In genomic region chr2:186716899-186717811, GRCh38 we compare ENCODE assay signal across 16 cellular contexts. TPM values are rescaled to one million over a fixed set of nuclear protein-coding genes. Genes with fewer than 3 reads are reported as not detected.
DNase-seq lines count a peak whose midpoint lies in the region; ATAC-seq and TF ChIP-seq lines count a peak whose summit lies in the region.
"Had no signal": no experiment of that assay in that cellular context is flagged by ENCODE, and none has a peak within 500 bp of the region (broad histone marks: within the 10 kb centered on the region; RNA-seq: fewer than 3 reads in every experiment).

No MANE protein-coding gene starts in this region.

- peak overlapping the region; percentile 28 for H4K8ac ChIP-seq in mesendoderm (ENCODE audit: low read depth, low read length)

- H3K9me3 ChIP-seq in AG04450 (ENCODE audit: control insufficient read depth, insufficient read depth, low read length), result no peaks in the 10 kb centered on the region
- H3K9me3 ChIP-seq: colonic mucosa, tibial nerve had no signal

- no peaks in the 10 kb centered on the region for H3K4me1 ChIP-seq in mesendoderm (ENCODE audit: control insufficient read depth, low read depth, low read length)
- H3K4me1 ChIP-seq: colonic mucosa, tibial nerve had no signal

- POLR2A ChIA-PET in AG04450 (lab: Yijun Ruan, JAX), result no interaction called here

- no peak overlapping the region for H2AK5ac ChIP-seq in mesendoderm (ENCODE audit: low read length)

- TF ChIP-seq CTCF in AG04450 (IDR thresholded peaks at IDR 0.05; ENCODE audit: low read depth, low read length), result no peak

- DNase-seq in AG04450 (ENCODE audit: low read depth, low spot score) (peak; percentile 23), LHCN-M2 (ENCODE audit: low read depth) (peak; percentile 10), cerebellar cortex (ENCODE audit: low spot score) (peak; percentile 57), mesendoderm (peak; percentile 22), NCI-H774 (lab: John Stamatoyannopoulos, UW) (no peak)
- no peak for DNase-seq in activated CD4-positive, alpha-beta T cell treated with anti-CD3 and anti-CD28 coated beads, Interleukin-2, amount 50 U/mL, for 48 hours
- no peak for DNase-seq in stimulated activated CD4-positive, alpha-beta T cell treated with anti-CD3 and anti-CD28 coated beads, Interleukin-2, amount 100 ng/mL, for 24 hours
- DNase-seq: activated CD4-positive, alpha-beta T cell treated with anti-CD3 and anti-CD28 coated beads for 48 hours; activated T-cell treated with anti-CD3 and anti-CD28 coated beads, Interleukin-2, amount 50 U/mL, for 4 hours; colonic mucosa; erythroblast; midbrain; NCI-H526 treated with DMSO at 0.1 percent for 48 hours; T-helper 2 cell had no signal

- CTCF ChIA-PET in AG04450 (lab: Charles Lee), result no interaction called here

- no peaks in the 10 kb centered on the region for H3K79me1 ChIP-seq in mesendoderm (ENCODE audit: low read length)

- WGBS in mesendoderm (ENCODE audit: extremely low coverage, insufficient coverage, low lambda C conversion rate), result no CpG with 5 or more reads among the region's 4 CpGs

- H2BK15ac ChIP-seq in mesendoderm (replicated peaks; ENCODE audit: low read depth), result no peak overlapping the region

- H2BK120ac ChIP-seq in mesendoderm (ENCODE audit: low read depth, low read length), result no peak overlapping the region

- no peak overlapping the region for H3K4me2 ChIP-seq in mesendoderm (ENCODE audit: low read length)

- H3K9ac ChIP-seq in mesendoderm (ENCODE audit: low read length), result no peak overlapping the region

- no peaks in the 10 kb centered on the region for H3K79me2 ChIP-seq in mesendoderm (ENCODE audit: control insufficient read depth, insufficient read depth, low read length)

- H3K36me3 ChIP-seq in mesendoderm (ENCODE audit: control insufficient read depth, insufficient read depth, low read length), result no peaks in the 10 kb centered on the region
- H3K36me3 ChIP-seq: colonic mucosa, tibial nerve had no signal

- H3K4me3 ChIP-seq in AG04450 (ENCODE audit: low read depth, low read length) (no peak overlapping the region), mesendoderm (ENCODE audit: low read length) (no peak overlapping the region)
- H3K4me3 ChIP-seq: colonic mucosa, tibial nerve had no signal

- ATAC-seq in HG03280 (IDR thresholded peaks at IDR 0.05; ENCODE audit: unreplicated experiment), result no peak
- ATAC-seq: activated T-cell treated with anti-CD3 and anti-CD28 coated beads, Interleukin-2, amount 50 U/mL, for 4 hours had no signal

- no peak overlapping the region for H3K23ac ChIP-seq in mesendoderm (ENCODE audit: low read length)

- no peak overlapping the region for H4K5ac ChIP-seq in mesendoderm (ENCODE audit: low read length)

- no peaks in the 10 kb centered on the region for H3K27me3 ChIP-seq in AG04450 (ENCODE audit: control insufficient read depth, insufficient read depth, low read length)
- H3K27me3 ChIP-seq in mesendoderm (ENCODE audit: insufficient read depth, low read length, poor library complexity), result no peaks in the 10 kb centered on the region
- H3K27me3 ChIP-seq: colonic mucosa, tibial nerve had no signal

- no peak overlapping the region for H2BK5ac ChIP-seq in mesendoderm (ENCODE audit: low read length)

- H3K27ac ChIP-seq in AG04450 (ENCODE audit: low read depth, low read length) (peak overlapping the region; percentile 49), mesendoderm (ENCODE audit: low read depth, low read length) (no peak overlapping the region)
- H3K27ac ChIP-seq: colonic mucosa, tibial nerve had no signal

- no peak overlapping the region for H3K56ac ChIP-seq in mesendoderm (ENCODE audit: low read length)

- H3K4ac ChIP-seq in mesendoderm (ENCODE audit: low read depth, low read length), result no peak overlapping the region

- no peak overlapping the region for H3K18ac ChIP-seq in mesendoderm (ENCODE audit: low read length)

RNA-seq across cellular contexts. Expression of gene FAM171B, which starts 23.3 kb away (rescaled TPM):
- polyA plus RNA-seq in AG04450 (2011; rRNA removed), result 23.5 and 34.2 TPM in 2 replicates
- polyA minus RNA-seq in AG04450 (2011; rRNA and poly(A)+ RNA removed), result 39.4 and 65.9 TPM in 2 replicates
- 13.4 and 17.8 TPM in 2 replicates for total RNA-seq in LHCN-M2 (2014; rRNA removed)
- polyA plus RNA-seq in LHCN-M2 (2012), result 2.9 TPM
- 4.7 TPM for polyA plus RNA-seq in mesendoderm (2013, experiment 1 of 2)
- 4.9 TPM for polyA plus RNA-seq in mesendoderm (2013, experiment 2 of 2)

Comparison
In these comparisons a context has a peak if more than half of its experiments do, and no peak if none do; other contexts are left out.
1. DNase-seq: peak in AG04450 (single experiment), LHCN-M2 (single experiment), cerebellar cortex (single experiment) and mesendoderm (single experiment); none in activated CD4-positive, alpha-beta T cell treated with anti-CD3 and anti-CD28 coated beads, Interleukin-2, amount 50 U/mL, for 48 hours (0 of 2), NCI-H774 (single experiment) and stimulated activated CD4-positive, alpha-beta T cell treated with anti-CD3 and anti-CD28 coated beads, Interleukin-2, amount 100 ng/mL, for 24 hours (0 of 2).